Comparison of ENCODE assay signal across 9 cellular contexts in the genomic region with DNA sequence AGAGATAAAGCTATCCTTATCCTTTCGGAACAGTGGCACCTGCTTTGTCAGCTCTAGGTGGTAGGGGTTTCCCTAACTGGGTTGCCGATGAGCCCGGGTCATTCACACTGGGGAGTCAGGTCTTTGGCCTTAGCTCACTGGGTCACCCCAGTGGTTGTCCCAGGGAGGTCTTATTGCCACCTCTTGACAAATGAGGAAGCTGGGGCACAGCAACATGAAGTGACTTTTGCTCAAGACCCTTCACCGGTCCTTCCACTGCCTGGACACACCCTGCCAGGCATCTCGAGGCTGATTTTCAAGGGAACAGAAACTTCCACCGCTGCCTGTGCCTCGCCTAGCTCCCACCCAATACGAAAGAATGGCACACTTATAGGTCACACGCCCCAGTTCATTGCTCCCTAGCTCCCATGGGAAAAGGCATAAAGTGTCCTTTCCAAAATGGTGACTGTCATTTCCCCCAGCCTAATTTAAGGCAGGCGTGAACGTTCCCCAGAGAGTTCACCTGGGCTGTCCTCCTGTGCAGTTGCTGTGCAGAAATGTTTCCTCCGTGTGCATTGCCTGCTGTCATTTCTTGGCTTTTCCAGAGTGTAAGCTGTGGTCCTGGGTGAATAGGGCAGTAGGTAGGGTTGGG.
DNase-seq lines count a peak whose midpoint lies in the region; ATAC-seq and FAIRE-seq lines count a peak whose summit lies in the region.
"Had no signal": no experiment of that assay in that cellular context is flagged by ENCODE, and none has a peak within 500 bp of the region (broad histone marks: within the 10 kb centered on the region; RNA-seq: fewer than 3 reads in every experiment).

No MANE protein-coding gene starts in this region.

- H3K4me3 Mint-ChIP-seq in activated T-cell treated with anti-CD3 and anti-CD28 coated beads, Interleukin-2, amount 50 U/mL, for 72 hours = peak overlapping the region; percentile 82 to 93
- peak overlapping the region; percentile 65 for H3K4me3 Mint-ChIP-seq in activated naive CD8-positive, alpha-beta T cell treated with anti-CD3 and anti-CD28 coated beads, Interleukin-2, amount 50 U/mL, for 24 hours
- H3K4me3 Mint-ChIP-seq in stimulated activated effector memory CD8-positive, alpha-beta T cell treated with anti-CD3 and anti-CD28 coated beads, Interleukin-12 subunit alpha, Interleukin-12 subunit beta, amount 100 ng/mL, for 72 hours = peak overlapping the region; percentile 72

- peaks cover 0 to 5% of the 10 kb centered on the region in 2 donors for H3K36me3 Mint-ChIP-seq in activated T-cell treated with anti-CD3 and anti-CD28 coated beads, Interleukin-2, amount 50 U/mL, for 72 hours (ENCODE audit: insufficient read depth in 2 of 2)
- H3K36me3 Mint-ChIP-seq in activated naive CD8-positive, alpha-beta T cell treated with anti-CD3 and anti-CD28 coated beads, Interleukin-2, amount 50 U/mL, for 24 hours (ENCODE audit: low read depth) = no peaks in the 10 kb centered on the region
- H3K36me3 Mint-ChIP-seq in stimulated activated effector memory CD8-positive, alpha-beta T cell treated with anti-CD3 and anti-CD28 coated beads, Interleukin-12 subunit alpha, Interleukin-12 subunit beta, amount 100 ng/mL, for 72 hours = no peaks in the 10 kb centered on the region

- ATAC-seq in activated T-cell treated with anti-CD3 and anti-CD28 coated beads, Interleukin-2, amount 50 U/mL, for 72 hours (replicated peaks in 1 of 2) = no peak
- ATAC-seq in activated naive CD8-positive, alpha-beta T cell treated with anti-CD3 and anti-CD28 coated beads, Interleukin-2, amount 50 U/mL, for 24 hours = no peak
- no peak for ATAC-seq in stimulated activated effector memory CD8-positive, alpha-beta T cell treated with anti-CD3 and anti-CD28 coated beads, Interleukin-12 subunit alpha, Interleukin-12 subunit beta, amount 100 ng/mL, for 72 hours

- peaks cover 0 to 2% of the 10 kb centered on the region in 2 donors for H3K9me3 Mint-ChIP-seq in activated T-cell treated with anti-CD3 and anti-CD28 coated beads, Interleukin-2, amount 50 U/mL, for 72 hours
- no peaks in the 10 kb centered on the region for H3K9me3 Mint-ChIP-seq in activated naive CD8-positive, alpha-beta T cell treated with anti-CD3 and anti-CD28 coated beads, Interleukin-2, amount 50 U/mL, for 24 hours
- H3K9me3 Mint-ChIP-seq in stimulated activated effector memory CD8-positive, alpha-beta T cell treated with anti-CD3 and anti-CD28 coated beads, Interleukin-12 subunit alpha, Interleukin-12 subunit beta, amount 100 ng/mL, for 72 hours = no peaks in the 10 kb centered on the region

- peaks cover 8% of the 10 kb centered on the region for H3K27me3 Mint-ChIP-seq in activated T-cell treated with anti-CD3 and anti-CD28 coated beads, Interleukin-2, amount 50 U/mL, for 72 hours (ENCODE audit: low read depth)
- no peaks in the 10 kb centered on the region for H3K27me3 Mint-ChIP-seq in activated naive CD8-positive, alpha-beta T cell treated with anti-CD3 and anti-CD28 coated beads, Interleukin-2, amount 50 U/mL, for 24 hours

- peaks cover 86% of the 10 kb centered on the region for H3K4me1 Mint-ChIP-seq in activated T-cell treated with anti-CD3 and anti-CD28 coated beads, Interleukin-2, amount 50 U/mL, for 72 hours (ENCODE audit: low read depth)
- H3K4me1 Mint-ChIP-seq in activated naive CD8-positive, alpha-beta T cell treated with anti-CD3 and anti-CD28 coated beads, Interleukin-2, amount 50 U/mL, for 24 hours = peaks cover 73% of the 10 kb centered on the region
- peaks cover 59% of the 10 kb centered on the region for H3K4me1 Mint-ChIP-seq in stimulated activated effector memory CD8-positive, alpha-beta T cell treated with anti-CD3 and anti-CD28 coated beads, Interleukin-12 subunit alpha, Interleukin-12 subunit beta, amount 100 ng/mL, for 72 hours

- peak; percentile 36 for FAIRE-seq in HTR-8/SVneo (lab: Jason Lieb, UNC)
- FAIRE-seq in frontal cortex (lab: Jason Lieb, UNC) = no peak

- H3K27ac Mint-ChIP-seq in activated T-cell treated with anti-CD3 and anti-CD28 coated beads, Interleukin-2, amount 50 U/mL, for 72 hours = peak overlapping the region; percentile 83
- H3K27ac Mint-ChIP-seq in activated naive CD8-positive, alpha-beta T cell treated with anti-CD3 and anti-CD28 coated beads, Interleukin-2, amount 50 U/mL, for 24 hours = peak overlapping the region; percentile 89
- peak overlapping the region; percentile 85 for H3K27ac Mint-ChIP-seq in stimulated activated effector memory CD8-positive, alpha-beta T cell treated with anti-CD3 and anti-CD28 coated beads, Interleukin-12 subunit alpha, Interleukin-12 subunit beta, amount 100 ng/mL, for 72 hours

- DNase-seq in activated T-cell treated with anti-CD3 and anti-CD28 coated beads, Interleukin-2, amount 50 U/mL, for 72 hours = no peak
- DNase-seq in activated T-cell treated with anti-CD3 and anti-CD28 coated beads, Interleukin-2, amount 50 U/mL, for 48 hours = no peak
- DNase-seq in HTR-8/SVneo (ENCODE audit: insufficient read length, low spot score) = no peak
- DNase-seq in activated naive CD8-positive, alpha-beta T cell treated with anti-CD3 and anti-CD28 coated beads, Interleukin-2, amount 50 U/mL, for 24 hours = no peak
- DNase-seq in stimulated activated effector memory CD8-positive, alpha-beta T cell treated with anti-CD3 and anti-CD28 coated beads, Interleukin-12 subunit alpha, Interleukin-12 subunit beta, amount 100 ng/mL, for 72 hours (ENCODE audit: low spot score in 2 of 2) = peak in 1 of 2 donors; percentile 47
- DNase-seq in activated gamma-delta T cell treated with Interleukin-2 at 50 U/mL for 16 hours = no peak
- DNase-seq in frontal cortex (ENCODE audit: low spot score in 2 of 2) = no peak
- no peak for DNase-seq in DMS114 treated with DMSO at 0.1 percent for 48 hours (lab: John Stamatoyannopoulos, UW; ENCODE audit: unreplicated experiment)
- DNase-seq: BE2C had no signal
